ENCODE assay signal across 8 cellular contexts in genomic region chr2:43461461-43462073, GRCh38.
DNase-seq lines count a peak whose midpoint lies in the region; ATAC-seq and TF ChIP-seq lines count a peak whose summit lies in the region.

No MANE protein-coding gene starts in this region.

- DNase-seq in GM10266 (ENCODE audit: extremely low spot score) = peak; percentile 23
- DNase-seq in right atrium auricular region (ENCODE audit: low spot score) = no peak
- DNase-seq in DMS53 treated with DMSO at 0.1 percent for 48 hours (lab: John Stamatoyannopoulos, UW; ENCODE audit: unreplicated experiment) = no peak
- DNase-seq in NCI-H446 (lab: John Stamatoyannopoulos, UW) = no peak
- DNase-seq in stimulated activated CD4-positive, alpha-beta T cell treated with anti-CD3 and anti-CD28 coated beads, Interleukin-4, amount 100 ng/mL, for 1 hour = no peak
- no peak for DNase-seq in COLO668 (lab: John Stamatoyannopoulos, UW; ENCODE audit: unreplicated experiment)

- no peaks in the 10 kb centered on the region for H3K27me3 ChIP-seq in right atrium auricular region

- peaks cover 0 to 39% of the 10 kb centered on the region in 2 donors for H3K4me1 ChIP-seq in right atrium auricular region

- no peak overlapping the region for H3K4me3 ChIP-seq in right atrium auricular region

- no peaks in the 10 kb centered on the region for H3K9me3 ChIP-seq in right atrium auricular region

- peak overlapping the region; percentile 4 to 40 for H3K27ac ChIP-seq in right atrium auricular region

- ATAC-seq in GM21447 (IDR thresholded peaks at IDR 0.05; ENCODE audit: unreplicated experiment) (peak; percentile 80), HG03575 (IDR thresholded peaks at IDR 0.05; ENCODE audit: extremely low read depth, insufficient number of reproducible peaks, low FRiP score, unreplicated experiment) (peak; percentile 58)

- TF ChIP-seq CTCF in GM10266 (IDR thresholded peaks at IDR 0.05; ENCODE audit: control insufficient read depth, insufficient read depth, low read depth, missing control alignments) (no peak), right atrium auricular region (IDR thresholded peaks at IDR 0.05) (no peak)

- H3K36me3 ChIP-seq in right atrium auricular region = no peaks in the 10 kb centered on the region
